8 cellular contexts compared by ENCODE assay signal in genomic region chr1:183281553-183282091, GRCh38.
DNase-seq lines count a peak whose midpoint lies in the region; ATAC-seq, FAIRE-seq and TF ChIP-seq lines count a peak whose summit lies in the region.

No MANE protein-coding gene starts in this region.

- no peaks in the 10 kb centered on the region for H3K9me3 ChIP-seq in WERI-Rb-1 (ENCODE audit: severe bottlenecking)

- FAIRE-seq in bronchial epithelial cell (lab: Jason Lieb, UNC), result no peak
- FAIRE-seq in islet of Langerhans (lab: Jason Lieb, UNC), result peak; percentile 58

- H3K27me3 ChIP-seq in WERI-Rb-1 (ENCODE audit: insufficient read depth, low read depth, severe bottlenecking) (no peaks in the 10 kb centered on the region), bronchial epithelial cell (ENCODE audit: control insufficient read depth, insufficient read depth, low read length) (no peaks in the 10 kb centered on the region)

- no peak overlapping the region for H3K27ac ChIP-seq in WERI-Rb-1

- DNase-seq in GM04503 (ENCODE audit: low read depth), result peak; percentile 72
- DNase-seq in NCI-H2171 (lab: John Stamatoyannopoulos, UW), result peak; percentile 77
- DNase-seq in WERI-Rb-1, result peak; percentile 83
- DNase-seq in bronchial epithelial cell (ENCODE audit: low read depth), result peak; percentile 88
- peak; percentile 66 for DNase-seq in stimulated activated CD4-positive, alpha-beta T cell treated with anti-CD3 and anti-CD28 coated beads, Interleukin-12 subunit alpha, Interleukin-12 subunit beta, amount 100 ng/mL, for 4 hours

- H3K36me3 ChIP-seq in WERI-Rb-1 (no peaks in the 10 kb centered on the region), bronchial epithelial cell (ENCODE audit: control insufficient read depth, insufficient read depth, low read length) (no peaks in the 10 kb centered on the region)

- no peak overlapping the region for H3K4me3 ChIP-seq in WERI-Rb-1 (ENCODE audit: low read depth, low read length)
- no peak overlapping the region for H3K4me3 ChIP-seq in bronchial epithelial cell (ENCODE audit: low read depth, low read length)

- TF ChIP-seq CTCF in WERI-Rb-1 (IDR thresholded peaks at IDR 0.05; ENCODE audit: low read depth, low read length) (peak; percentile 86), bronchial epithelial cell (IDR thresholded peaks at IDR 0.05; ENCODE audit: insufficient read depth, low read length, severe bottlenecking) (peak; percentile 84)

- ATAC-seq in HG02885 (IDR thresholded peaks at IDR 0.05; ENCODE audit: poor library complexity, unreplicated experiment), result peak; percentile 75
- ATAC-seq in HG02840 (IDR thresholded peaks at IDR 0.05; ENCODE audit: low FRiP score, unreplicated experiment), result no peak
